ENCODE assay signal across 26 cellular contexts in the genomic region with DNA sequence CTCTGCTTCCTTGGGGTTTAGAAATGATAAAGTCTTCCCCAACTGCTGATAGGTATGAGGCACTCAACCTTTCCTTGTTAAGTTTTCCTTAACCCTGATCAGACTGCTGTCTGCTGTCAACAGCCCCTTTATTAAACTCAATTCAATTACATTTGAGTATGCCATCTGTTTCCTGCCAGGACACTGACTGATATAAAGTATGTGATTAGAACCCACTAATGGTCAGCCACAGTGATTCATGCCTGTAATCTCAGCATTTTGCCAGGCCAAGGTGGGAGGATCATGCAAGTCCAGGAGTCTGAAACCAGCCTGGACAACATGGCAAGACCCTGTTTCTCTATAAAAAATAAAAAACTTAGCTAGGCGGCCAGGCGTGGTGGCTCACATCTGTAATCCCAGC.
"Had no signal": no experiment of that assay in that cellular context is flagged by ENCODE, and none has a peak within 500 bp of the region (broad histone marks: within the 10 kb centered on the region; RNA-seq: fewer than 3 reads in every experiment).

No MANE protein-coding gene starts in this region.

- H3K27ac Mint-ChIP-seq: activated CD4-positive, alpha-beta T cell treated with anti-CD3 and anti-CD28 coated beads for 36 hours; activated naive CD4-positive, alpha-beta T cell treated with anti-CD3 and anti-CD28 coated beads, Interleukin-2, amount 10 ng/mL, durations not matched to agents 7 days and 5 days; activated naive CD8-positive, alpha-beta T cell treated with anti-CD3 and anti-CD28 coated beads, Interleukin-2, amount 10 ng/mL, durations not matched to agents 7 days and 5 days; activated T-helper 1 cell treated with anti-CD3 and anti-CD28 coated beads, Interleukin-12 subunit alpha, Interleukin-12 subunit beta, Interleukin-2, Interleukin-4 antibody, amounts not matched to agents 30 ng/mL and 10 ng/mL and 1 ng/mL, durations not matched to agents 14 hours and 24 hours and 36 hours; dendritic cell treated with granulocyte-macrophage colony-stimulating factor and Interleukin-4, amounts not matched to agents 40 ng/mL and 50 ng/mL, for 4 days; T-helper 2 cell treated with Interferon-gamma antibody and Interleukin-4, amounts not matched to agents 5 μg/mL and 100 μg/mL, for 36 hours had no signal

- H3K4me3 Mint-ChIP-seq: activated CD4-positive, alpha-beta T cell treated with anti-CD3 and anti-CD28 coated beads for 36 hours; activated naive CD4-positive, alpha-beta T cell treated with anti-CD3 and anti-CD28 coated beads, Interleukin-2, amount 10 ng/mL, durations not matched to agents 7 days and 5 days; activated naive CD8-positive, alpha-beta T cell treated with anti-CD3 and anti-CD28 coated beads, Interleukin-2, amount 10 ng/mL, durations not matched to agents 7 days and 5 days; activated T-helper 1 cell treated with anti-CD3 and anti-CD28 coated beads, Interleukin-12 subunit alpha, Interleukin-12 subunit beta, Interleukin-2, Interleukin-4 antibody, amounts not matched to agents 30 ng/mL and 10 ng/mL and 1 ng/mL, durations not matched to agents 14 hours and 24 hours and 36 hours; central memory CD8-positive, alpha-beta T cell; dendritic cell treated with granulocyte-macrophage colony-stimulating factor and Interleukin-4, amounts not matched to agents 40 ng/mL and 50 ng/mL, for 4 days; naive thymus-derived CD8-positive, alpha-beta T cell; neural crest cell; T-cell; T-helper 2 cell treated with Interferon-gamma antibody and Interleukin-4, amounts not matched to agents 5 μg/mL and 100 μg/mL, for 36 hours had no signal

- ATAC-seq: activated CD4-positive, alpha-beta T cell treated with anti-CD3 and anti-CD28 coated beads for 36 hours; gastroesophageal sphincter; naive thymus-derived CD8-positive, alpha-beta T cell; pancreas; psoas muscle; T-cell had no signal

- H3K9me3 Mint-ChIP-seq: activated naive CD4-positive, alpha-beta T cell treated with anti-CD3 and anti-CD28 coated beads, Interleukin-2, amount 10 ng/mL, durations not matched to agents 7 days and 5 days; activated naive CD8-positive, alpha-beta T cell treated with anti-CD3 and anti-CD28 coated beads, Interleukin-2, amount 10 ng/mL, durations not matched to agents 7 days and 5 days; activated T-helper 1 cell treated with anti-CD3 and anti-CD28 coated beads, Interleukin-12 subunit alpha, Interleukin-12 subunit beta, Interleukin-2, Interleukin-4 antibody, amounts not matched to agents 30 ng/mL and 10 ng/mL and 1 ng/mL, durations not matched to agents 14 hours and 24 hours and 36 hours; central memory CD8-positive, alpha-beta T cell; dendritic cell treated with granulocyte-macrophage colony-stimulating factor and Interleukin-4, amounts not matched to agents 40 ng/mL and 50 ng/mL, for 4 days; naive thymus-derived CD8-positive, alpha-beta T cell; neural crest cell; T-cell; T-helper 2 cell treated with Interferon-gamma antibody and Interleukin-4, amounts not matched to agents 5 μg/mL and 100 μg/mL, for 36 hours had no signal

- H3K4me1 Mint-ChIP-seq: activated CD4-positive, alpha-beta T cell treated with anti-CD3 and anti-CD28 coated beads for 36 hours; activated naive CD4-positive, alpha-beta T cell treated with anti-CD3 and anti-CD28 coated beads, Interleukin-2, amount 10 ng/mL, durations not matched to agents 7 days and 5 days had no signal

- DNase-seq: activated CD4-positive, alpha-beta T cell treated with anti-CD3 and anti-CD28 coated beads for 36 hours; activated CD4-positive, alpha-beta T cell treated with anti-CD3 and anti-CD28 coated beads, Interleukin-2, amount 50 U/mL, for 4 hours; activated CD4-positive, CD25-positive, alpha-beta regulatory T cell; activated gamma-delta T cell; activated naive CD4-positive, alpha-beta T cell treated with anti-CD3 and anti-CD28 coated beads, Interleukin-2, amount 10 ng/mL, durations not matched to agents 7 days and 5 days; activated naive CD8-positive, alpha-beta T cell treated with anti-CD3 and anti-CD28 coated beads, Interleukin-2, amount 10 ng/mL, durations not matched to agents 7 days and 5 days; activated T-cell treated with anti-CD3 and anti-CD28 coated beads for 4 hours; amygdala; effector CD8-positive, alpha-beta T cell; head of caudate nucleus; hippocampal formation; midbrain; naive thymus-derived CD8-positive, alpha-beta T cell; nucleus accumbens; pancreas; psoas muscle; stimulated activated CD4-positive, alpha-beta T cell treated with anti-CD3 and anti-CD28 coated beads, Interleukin-15, amount 100 ng/mL, for 24 hours; stimulated activated CD4-positive, alpha-beta T cell treated with anti-CD3 and anti-CD28 coated beads, Interleukin-2, amount 100 ng/mL, for 24 hours; stimulated activated naive CD4-positive, alpha-beta T cell; T-cell had no signal

- H3K27me3 Mint-ChIP-seq: activated CD4-positive, alpha-beta T cell treated with anti-CD3 and anti-CD28 coated beads for 36 hours; activated naive CD4-positive, alpha-beta T cell treated with anti-CD3 and anti-CD28 coated beads, Interleukin-2, amount 10 ng/mL, durations not matched to agents 7 days and 5 days; activated naive CD8-positive, alpha-beta T cell treated with anti-CD3 and anti-CD28 coated beads, Interleukin-2, amount 10 ng/mL, durations not matched to agents 7 days and 5 days; central memory CD8-positive, alpha-beta T cell; dendritic cell treated with granulocyte-macrophage colony-stimulating factor and Interleukin-4, amounts not matched to agents 40 ng/mL and 50 ng/mL, for 4 days; naive thymus-derived CD8-positive, alpha-beta T cell; T-cell had no signal
